ENCODE assay signal across 8 cellular contexts in the genomic region with DNA sequence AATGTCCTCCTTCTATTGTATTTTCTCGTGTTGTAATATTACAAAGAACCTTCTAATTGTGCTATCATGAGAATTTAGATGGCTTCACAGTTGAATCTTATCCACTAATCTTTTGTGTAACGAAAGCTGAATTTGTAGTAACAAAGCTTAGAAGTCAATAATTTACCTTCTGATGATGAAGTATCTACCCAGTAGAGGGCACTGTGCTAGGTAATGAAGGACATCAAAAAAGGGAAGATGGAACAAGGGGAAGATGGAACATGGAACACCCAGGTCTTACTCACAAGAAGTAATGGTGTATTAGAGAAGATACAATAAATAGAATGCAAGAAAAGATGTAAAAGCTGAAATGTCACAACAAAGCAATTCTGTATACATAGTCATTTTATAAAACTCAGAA.
DNase-seq lines count a peak whose midpoint lies in the region; ATAC-seq and TF ChIP-seq lines count a peak whose summit lies in the region.

No MANE protein-coding gene starts in this region.

- H2AFZ ChIP-seq in DND-41 (ENCODE audit: low read depth, low read length): no peak overlapping the region
- H2AFZ ChIP-seq in SU-DHL-6 (ENCODE audit: low read depth, low read length, severe bottlenecking): no peak overlapping the region

- intact Hi-C loops in head of caudate nucleus (cut with DNase I): no loop called here

- H3K4me2 ChIP-seq in DND-41 (ENCODE audit: insufficient read depth, low read length) (no peak overlapping the region), SU-DHL-6 (ENCODE audit: low read depth, low read length, poor library complexity, severe bottlenecking) (no peak overlapping the region)

- H3K27me3 ChIP-seq in DND-41 (ENCODE audit: insufficient read depth, low read length, poor library complexity) (no peaks in the 10 kb centered on the region), SU-DHL-6 (ENCODE audit: low read length) (no peaks in the 10 kb centered on the region)

- H3K9me3 ChIP-seq in DND-41 (ENCODE audit: insufficient read depth, low read length, severe bottlenecking) (no peaks in the 10 kb centered on the region), SU-DHL-6 (ENCODE audit: insufficient read depth, low read length) (no peaks in the 10 kb centered on the region)

- H3K4me1 ChIP-seq in DND-41 (ENCODE audit: insufficient read depth, low read length): peaks cover 8% of the 10 kb centered on the region

- no peak overlapping the region for H3K27ac ChIP-seq in DND-41 (ENCODE audit: low read length)
- H3K27ac ChIP-seq in SU-DHL-6 (ENCODE audit: low read depth, low read length): no peak overlapping the region

- ATAC-seq in DND-41 (ENCODE audit: insufficient read depth, low read depth) (no peak), HG03342 (IDR thresholded peaks at IDR 0.05; ENCODE audit: unreplicated experiment) (peak; percentile 68), GM18517 (IDR thresholded peaks at IDR 0.05; ENCODE audit: unreplicated experiment) (no peak)

- H3K36me3 ChIP-seq in DND-41 (ENCODE audit: insufficient read depth, low read length) (no peaks in the 10 kb centered on the region), SU-DHL-6 (ENCODE audit: low read length) (no peaks in the 10 kb centered on the region)

- H3K9ac ChIP-seq in DND-41 (ENCODE audit: low read depth, low read length) (no peak overlapping the region), SU-DHL-6 (ENCODE audit: low read length) (no peak overlapping the region)

- no peaks in the 10 kb centered on the region for H3F3A ChIP-seq in SU-DHL-6 (ENCODE audit: insufficient read depth)

- H3K79me2 ChIP-seq in DND-41 (ENCODE audit: insufficient read depth, low read length) (no peaks in the 10 kb centered on the region), SU-DHL-6 (ENCODE audit: insufficient read depth, low read length) (no peaks in the 10 kb centered on the region)

- H3K9me2 ChIP-seq in SU-DHL-6 (replicated peaks; ENCODE audit: insufficient read depth, low read length): no peaks in the 10 kb centered on the region

- peak; percentile 52 for TF ChIP-seq CTCF in DND-41 (IDR thresholded peaks at IDR 0.05; ENCODE audit: borderline replicate concordance, extremely low read depth, low read length, poor library complexity, severe bottlenecking)
- TF ChIP-seq CTCF in SU-DHL-6 (IDR thresholded peaks at IDR 0.05; ENCODE audit: insufficient read depth, low read length, poor library complexity, severe bottlenecking): peak; percentile 53

- H4K20me1 ChIP-seq in DND-41 (ENCODE audit: insufficient read depth, low read length) (no peaks in the 10 kb centered on the region), SU-DHL-6 (ENCODE audit: low read depth, low read length) (no peaks in the 10 kb centered on the region)

- DNase-seq in DND-41 (no peak), left kidney (ENCODE audit: low read depth, low spot score) (peak; percentile 10), head of caudate nucleus (no peak), NCI-H1436 treated with DMSO at 0.1 percent for 48 hours (lab: John Stamatoyannopoulos, UW) (no peak), DMS153 treated with DMSO at 0.1 percent for 48 hours (lab: John Stamatoyannopoulos, UW; ENCODE audit: unreplicated experiment) (no peak)

- no peak overlapping the region for H3K4me3 ChIP-seq in DND-41 (ENCODE audit: low read depth in 1 of 2, low read length in 2 of 2)
- no peak overlapping the region for H3K4me3 ChIP-seq in SU-DHL-6 (ENCODE audit: insufficient read depth, low read length, poor library complexity, severe bottlenecking)
